18 cellular contexts compared by ENCODE assay signal in genomic region chr18:58831610-58832009, GRCh38. TPM values are rescaled to one million over a fixed set of nuclear protein-coding genes. Genes with fewer than 3 reads are reported as not detected.
DNase-seq lines count a peak whose midpoint lies in the region; ATAC-seq and TF ChIP-seq lines count a peak whose summit lies in the region.
"Had no signal": no experiment of that assay in that cellular context is flagged by ENCODE, and none has a peak within 500 bp of the region (broad histone marks: within the 10 kb centered on the region; RNA-seq: fewer than 3 reads in every experiment).

No MANE protein-coding gene starts in this region.

- H3F3A ChIP-seq in GM23338 (replicated peaks; ENCODE audit: low read depth), result 0 out of 2 replicates have a peak, but pooled peaks cover 5% of the 10 kb centered on the region

- H3K4me1 ChIP-seq in GM23338 (ENCODE audit: insufficient read depth) (peaks cover 20% of the 10 kb centered on the region), RWPE2 (ENCODE audit: insufficient read depth, poor library complexity, severe bottlenecking) (no peaks in the 10 kb centered on the region)
- H3K4me1 ChIP-seq: upper lobe of right lung had no signal

- H3K9me3 ChIP-seq in RWPE2 (ENCODE audit: severe bottlenecking), result no peaks in the 10 kb centered on the region
- H3K9me3 ChIP-seq: upper lobe of right lung had no signal

- H3K4me3 Mint-ChIP-seq in GM23338, result no peak overlapping the region
- H3K4me3 Mint-ChIP-seq: stimulated activated memory B cell treated with anti-CD40 and anti-IgM and Interleukin-4, amounts not matched to agents 10 μg/mL and 1 μg/mL and 100 μg/mL, for 72 hours had no signal

- H3K4me3 ChIP-seq in GM23338 (no peak overlapping the region), RWPE2 (ENCODE audit: severe bottlenecking) (no peak overlapping the region)
- H3K4me3 ChIP-seq: BLaER1, cardiac muscle cell, skin epidermis, upper lobe of right lung had no signal

- H3K27me3 Mint-ChIP-seq in GM23338 (ENCODE audit: insufficient read depth, low read depth, poor library complexity), result peaks cover 7% of the 10 kb centered on the region
- H3K27me3 Mint-ChIP-seq: stimulated activated memory B cell treated with anti-CD40 and anti-IgM and Interleukin-4, amounts not matched to agents 10 μg/mL and 1 μg/mL and 100 μg/mL, for 72 hours had no signal

- no peak overlapping the region for H3K27ac Mint-ChIP-seq in GM23338
- H3K27ac Mint-ChIP-seq: stimulated activated memory B cell treated with anti-CD40 and anti-IgM and Interleukin-4, amounts not matched to agents 10 μg/mL and 1 μg/mL and 100 μg/mL, for 72 hours had no signal

- DNase-seq in GM23338 (ENCODE audit: low spot score), result no peak
- no peak for DNase-seq in RWPE2 (ENCODE audit: low spot score)
- peak; percentile 11 for DNase-seq in fibroblast of gingiva (ENCODE audit: low read depth)
- DNase-seq in renal cortical epithelial cell (ENCODE audit: low read depth), result peak; percentile 51
- no peak for DNase-seq in GOT3 (lab: John Stamatoyannopoulos, UW)
- DNase-seq in hypothalamus (lab: John Stamatoyannopoulos, UW), result no peak
- DNase-seq: activated gamma-delta T cell treated with Interleukin-2 at 50 U/mL for 16 hours; DMS153; effector memory CD4-positive, alpha-beta T cell; head of caudate nucleus; NCI-H2029; NCI-H526; upper lobe of right lung had no signal

- TF ChIP-seq CTCF in GM23338 (conservative IDR thresholded peaks at IDR 0.05; ENCODE audit: low read depth in 2 of 2) (no peak), RWPE2 (IDR thresholded peaks at IDR 0.05; ENCODE audit: poor library complexity, severe bottlenecking) (no peak)

- no peaks in the 10 kb centered on the region for H3K9me2 ChIP-seq in GM23338 (ENCODE audit: insufficient read depth)

- peaks cover 19% of the 10 kb centered on the region for H3K9me3 Mint-ChIP-seq in GM23338
- H3K9me3 Mint-ChIP-seq: stimulated activated memory B cell treated with anti-CD40 and anti-IgM and Interleukin-4, amounts not matched to agents 10 μg/mL and 1 μg/mL and 100 μg/mL, for 72 hours had no signal

- H2AFZ ChIP-seq in GM23338, result peak overlapping the region; percentile 34

- H3K4me1 Mint-ChIP-seq in GM23338, result peaks cover 13% of the 10 kb centered on the region
- H3K4me1 Mint-ChIP-seq: stimulated activated memory B cell treated with anti-CD40 and anti-IgM and Interleukin-4, amounts not matched to agents 10 μg/mL and 1 μg/mL and 100 μg/mL, for 72 hours had no signal

- no peak for ATAC-seq in GM23338
- ATAC-seq in RWPE2 (ENCODE audit: low read depth), result peak; percentile 50; the same call in 2 of the 3 replicates
- ATAC-seq in HG02852 (IDR thresholded peaks at IDR 0.05; ENCODE audit: unreplicated experiment), result no peak
- ATAC-seq: stimulated activated memory B cell treated with anti-CD40 and anti-IgM and Interleukin-4, amounts not matched to agents 10 μg/mL and 1 μg/mL and 100 μg/mL, for 72 hours; upper lobe of right lung had no signal

- H3K36me3 Mint-ChIP-seq in GM23338 (ENCODE audit: low read depth), result peaks cover 20% of the 10 kb centered on the region
- H3K36me3 Mint-ChIP-seq: stimulated activated memory B cell treated with anti-CD40 and anti-IgM and Interleukin-4, amounts not matched to agents 10 μg/mL and 1 μg/mL and 100 μg/mL, for 72 hours had no signal

- H3K27me3 ChIP-seq in GM23338 (ENCODE audit: insufficient read depth) (no peaks in the 10 kb centered on the region), RWPE2 (ENCODE audit: insufficient read depth, poor library complexity, severe bottlenecking) (no peaks in the 10 kb centered on the region)
- H3K27me3 ChIP-seq: BLaER1, cardiac muscle cell, upper lobe of right lung had no signal

- H3K4me2 ChIP-seq in GM23338, result no peak overlapping the region

- H4K20me1 ChIP-seq in GM23338 (replicated peaks; ENCODE audit: insufficient read depth), result no peaks in the 10 kb centered on the region
- H4K20me1 ChIP-seq: BLaER1 had no signal

- H3K36me3 ChIP-seq in GM23338 (ENCODE audit: insufficient read depth) (no peaks in the 10 kb centered on the region; the same call in 1 of the 2 replicates), RWPE2 (ENCODE audit: low read depth) (no peaks in the 10 kb centered on the region)
- H3K36me3 ChIP-seq: BLaER1, cardiac muscle cell, upper lobe of right lung had no signal

- H3K79me2 ChIP-seq in GM23338 (replicated peaks; ENCODE audit: insufficient read depth), result no peaks in the 10 kb centered on the region

- no peak overlapping the region for H3K27ac ChIP-seq in GM23338 (ENCODE audit: low read depth)
- no peak overlapping the region for H3K27ac ChIP-seq in RWPE2 (ENCODE audit: poor library complexity, severe bottlenecking)
- H3K27ac ChIP-seq: BLaER1, cardiac muscle cell, skin epidermis, upper lobe of right lung had no signal

TF ChIP-seq in GM23338, 12 proteins besides CTCF, POLR2A, EP300 and RAD21 (continues in another document):
- TF ChIP-seq POLR2AphosphoS5 (IDR thresholded peaks at IDR 0.05; ENCODE audit: low read depth) (no peak), ZNF331 (CRISPR knock-in tag; IDR thresholded peaks at IDR 0.05; ENCODE audit: low read depth) (no peak), NANOG (IDR thresholded peaks at IDR 0.05; ENCODE audit: borderline replicate concordance) (no peak), ZNF462 (CRISPR knock-in tag; IDR thresholded peaks at IDR 0.05) (no peak), EZH2phosphoT487 (IDR thresholded peaks at IDR 0.05; ENCODE audit: unreplicated experiment) (no peak), JUNB (IDR thresholded peaks at IDR 0.05; ENCODE audit: unreplicated experiment) (no peak)

RNA-seq across cellular contexts. Expression of gene ZNF532, which starts 33.1 kb away (rescaled TPM):
- 216 and 225 TPM in 2 replicates for total RNA-seq in GM23338 (2014; rRNA removed; shearing (Covaris generic))
- 49.8 and 51.5 TPM in 2 replicates for polyA plus RNA-seq in GM23338 (2016; fragmentation: Nextera tagmentation; extraction: Ambion mirVana)
- total RNA-seq in renal cortical epithelial cell, result 25.0 and 89.9 TPM in 2 replicates

Comparison
In these comparisons a context has a peak if more than half of its experiments do, and no peak if none do; other contexts are left out.
1. DNase-seq: peak in fibroblast of gingiva (single experiment) and renal cortical epithelial cell (single experiment); none in GM23338 (single experiment), RWPE2 (single experiment), GOT3 (single experiment) and hypothalamus (0 of 51).